In the genomic region with DNA sequence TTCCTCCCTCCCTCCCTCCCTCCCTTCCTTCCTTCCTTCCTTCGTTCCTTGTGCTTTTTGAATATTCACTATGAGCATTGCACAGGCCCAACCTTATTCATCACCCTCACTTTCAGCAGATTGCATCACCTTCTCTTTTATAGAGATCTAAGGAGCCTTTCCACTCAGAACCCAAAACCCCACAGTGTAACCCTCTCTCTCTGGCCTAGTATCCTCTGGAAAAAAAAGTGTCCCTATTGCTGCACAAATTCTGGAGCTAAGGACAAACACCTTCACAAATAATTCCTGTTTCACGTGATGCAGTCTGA, we compare ENCODE assay signal across 20 cellular contexts. TPM values are rescaled to one million over a fixed set of nuclear protein-coding genes. Genes with fewer than 3 reads are reported as not detected.
"Had no signal": no experiment of that assay in that cellular context is flagged by ENCODE, and none has a peak within 500 bp of the region (broad histone marks: within the 10 kb centered on the region; RNA-seq: fewer than 3 reads in every experiment).

No MANE protein-coding gene starts in this region.

- ATAC-seq: activated CD4-positive, CD25-positive, alpha-beta regulatory T cell treated with anti-CD3 and anti-CD28 coated beads, Interleukin-2, amount 50 U/mL, for 24 hours; gastrocnemius medialis; heart left ventricle; left lung; mucosa of descending colon; naive thymus-derived CD4-positive, alpha-beta T cell; stimulated activated effector memory CD8-positive, alpha-beta T cell treated with anti-CD3 and anti-CD28 coated beads, Interleukin-12 subunit alpha, Interleukin-12 subunit beta, amount 100 ng/mL, for 72 hours had no signal

- H3K36me3 ChIP-seq: brain microvascular endothelial cell, gastrocnemius medialis, heart left ventricle, left lung, pancreas, thyroid gland had no signal

- H3K27ac ChIP-seq: brain microvascular endothelial cell, gastrocnemius medialis, heart left ventricle, left lung, pancreas, thyroid gland had no signal

- H3K27ac Mint-ChIP-seq: activated naive CD8-positive, alpha-beta T cell treated with anti-CD3 and anti-CD28 coated beads, Interleukin-2, amount 10 ng/mL, durations not matched to agents 7 days and 5 days; naive thymus-derived CD4-positive, alpha-beta T cell; stimulated activated effector memory CD8-positive, alpha-beta T cell treated with anti-CD3 and anti-CD28 coated beads, Interleukin-12 subunit alpha, Interleukin-12 subunit beta, amount 100 ng/mL, for 72 hours; T-helper 2 cell treated with Interferon-gamma antibody and Interleukin-4, amounts not matched to agents 5 μg/mL and 100 μg/mL, for 36 hours had no signal

- H3K4me3 Mint-ChIP-seq: activated naive CD8-positive, alpha-beta T cell treated with anti-CD3 and anti-CD28 coated beads, Interleukin-2, amount 10 ng/mL, durations not matched to agents 7 days and 5 days; naive thymus-derived CD4-positive, alpha-beta T cell; stimulated activated effector memory CD8-positive, alpha-beta T cell treated with anti-CD3 and anti-CD28 coated beads, Interleukin-12 subunit alpha, Interleukin-12 subunit beta, amount 100 ng/mL, for 72 hours; T-helper 2 cell treated with Interferon-gamma antibody and Interleukin-4, amounts not matched to agents 5 μg/mL and 100 μg/mL, for 36 hours had no signal

- H3K4me1 ChIP-seq: gastrocnemius medialis, heart left ventricle, left lung, thyroid gland had no signal

- H3K9me3 ChIP-seq: gastrocnemius medialis, pancreas, thyroid gland had no signal

- H3K4me3 ChIP-seq: gastrocnemius medialis, heart left ventricle, left lung, mucosa of descending colon, pancreas, thyroid gland had no signal

- H3K4me1 Mint-ChIP-seq: activated naive CD8-positive, alpha-beta T cell treated with anti-CD3 and anti-CD28 coated beads, Interleukin-2, amount 10 ng/mL, durations not matched to agents 7 days and 5 days; stimulated activated effector memory CD8-positive, alpha-beta T cell treated with anti-CD3 and anti-CD28 coated beads, Interleukin-12 subunit alpha, Interleukin-12 subunit beta, amount 100 ng/mL, for 72 hours had no signal

- H3K27me3 ChIP-seq: brain microvascular endothelial cell, gastrocnemius medialis, heart left ventricle, left lung, pancreas, thyroid gland had no signal

- DNase-seq: activated naive CD4-positive, alpha-beta T cell; activated naive CD8-positive, alpha-beta T cell treated with anti-CD3 and anti-CD28 coated beads, Interleukin-2, amount 10 ng/mL, durations not matched to agents 7 days and 5 days; anterior cingulate cortex; brain microvascular endothelial cell; cortex of kidney; effector CD8-positive, alpha-beta T cell; gastrocnemius medialis; heart left ventricle; left lung; mucosa of descending colon; naive thymus-derived CD4-positive, alpha-beta T cell; pancreas; stimulated activated CD4-positive, alpha-beta T cell treated with anti-CD3 and anti-CD28 coated beads, Interleukin-2, amount 100 ng/mL, for 24 hours; thyroid gland had no signal

- FAIRE-seq: pancreas had no signal

- H3K36me3 Mint-ChIP-seq: activated naive CD8-positive, alpha-beta T cell treated with anti-CD3 and anti-CD28 coated beads, Interleukin-2, amount 10 ng/mL, durations not matched to agents 7 days and 5 days; stimulated activated effector memory CD8-positive, alpha-beta T cell treated with anti-CD3 and anti-CD28 coated beads, Interleukin-12 subunit alpha, Interleukin-12 subunit beta, amount 100 ng/mL, for 72 hours had no signal

RNA-seq across cellular contexts. Expression of a gene that starts 25.6 kb away (rescaled TPM):
- total RNA-seq: activated CD8-positive, alpha-beta memory T cell treated with anti-CD3 and anti-CD28 coated beads for 36 hours; activated naive CD8-positive, alpha-beta T cell treated with anti-CD3 and anti-CD28 coated beads, Interleukin-2, amount 10 ng/mL, durations not matched to agents 7 days and 5 days; fibroblast of lung; gastrocnemius medialis; heart left ventricle; left lung; mucosa of descending colon; naive thymus-derived CD4-positive, alpha-beta T cell; pancreas; thyroid gland; urinary bladder had no signal
- polyA plus RNA-seq: fibroblast of lung; heart left ventricle; naive thymus-derived CD4-positive, alpha-beta T cell; pancreas; urinary bladder had no signal
